8 cellular contexts compared by ENCODE assay signal in the genomic region with DNA sequence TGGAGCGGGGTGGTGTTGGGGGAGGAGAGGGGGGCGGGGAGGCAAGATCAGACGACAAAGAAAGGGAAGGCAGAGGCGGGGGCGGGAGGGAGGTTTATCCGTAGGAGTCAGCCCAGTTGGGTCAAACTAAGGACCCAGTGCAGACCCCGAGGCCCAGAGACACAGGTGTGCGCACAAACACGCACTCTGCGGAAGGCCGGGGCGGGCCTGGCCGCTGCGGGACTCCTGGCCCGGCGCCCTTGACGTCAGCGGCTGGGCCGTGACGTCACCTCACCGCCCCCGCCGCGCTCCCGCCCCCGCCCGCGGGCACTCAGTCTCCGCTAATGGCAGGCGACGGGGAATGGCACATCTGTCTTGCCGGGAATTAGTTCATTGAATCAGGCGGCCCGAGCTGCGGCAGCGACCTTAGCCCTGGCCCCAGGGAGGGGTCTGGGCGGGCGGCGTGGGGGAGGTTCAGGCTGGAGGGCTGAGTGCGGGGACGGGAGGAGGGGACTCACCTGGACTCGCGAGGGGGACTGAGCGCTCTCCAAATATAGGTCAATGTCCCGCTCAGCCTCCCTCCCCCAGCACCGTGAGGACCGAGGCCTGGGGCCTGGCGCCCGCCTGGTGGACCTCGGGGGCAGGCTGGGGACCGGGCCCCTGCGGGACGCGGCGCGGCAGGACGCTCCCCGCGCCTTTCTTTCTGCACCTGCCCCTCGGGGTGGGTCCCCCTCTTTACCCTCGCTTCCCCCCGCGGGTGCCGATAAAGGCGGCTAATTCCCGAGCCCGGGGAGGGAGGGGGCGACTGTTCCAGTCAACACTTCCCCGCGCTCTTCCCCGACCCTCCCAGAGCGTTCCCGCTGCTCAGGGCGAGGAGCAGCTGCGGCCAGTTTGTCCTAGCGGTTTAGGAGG. TPM values are rescaled to one million over a fixed set of nuclear protein-coding genes. Genes with fewer than 3 reads are reported as not detected.
DNase-seq lines count a peak whose midpoint lies in the region; ATAC-seq and TF ChIP-seq lines count a peak whose summit lies in the region.

No MANE protein-coding gene starts in this region.

- H3K27me3 Mint-ChIP-seq in GM23338 (ENCODE audit: insufficient read depth, low read depth, poor library complexity): peaks cover 63% of the 10 kb centered on the region
- peaks cover 25% of the 10 kb centered on the region for H3K27me3 Mint-ChIP-seq in activated CD4-positive, alpha-beta T cell treated with anti-CD3 and anti-CD28 coated beads for 36 hours
- peaks cover 23% of the 10 kb centered on the region for H3K27me3 Mint-ChIP-seq in stimulated activated naive CD8-positive, alpha-beta T cell treated with anti-CD3 and anti-CD28 coated beads, Interleukin-15, Interleukin-2, amounts not matched to agents 100 ng/mL and 50 ng/mL, for 24 hours

- peaks cover 34% of the 10 kb centered on the region for H3K4me1 Mint-ChIP-seq in GM23338
- H3K4me1 Mint-ChIP-seq in activated CD4-positive, alpha-beta T cell treated with anti-CD3 and anti-CD28 coated beads for 36 hours: peaks cover 10% of the 10 kb centered on the region
- H3K4me1 Mint-ChIP-seq in stimulated activated naive CD8-positive, alpha-beta T cell treated with anti-CD3 and anti-CD28 coated beads, Interleukin-15, Interleukin-2, amounts not matched to agents 100 ng/mL and 50 ng/mL, for 24 hours (ENCODE audit: low read depth): peaks cover 14% of the 10 kb centered on the region

- H3K36me3 Mint-ChIP-seq in GM23338 (ENCODE audit: low read depth): no peaks in the 10 kb centered on the region
- H3K36me3 Mint-ChIP-seq in activated CD4-positive, alpha-beta T cell treated with anti-CD3 and anti-CD28 coated beads for 36 hours (ENCODE audit: low read depth): no peaks in the 10 kb centered on the region
- no peaks in the 10 kb centered on the region for H3K36me3 Mint-ChIP-seq in stimulated activated naive CD8-positive, alpha-beta T cell treated with anti-CD3 and anti-CD28 coated beads, Interleukin-15, Interleukin-2, amounts not matched to agents 100 ng/mL and 50 ng/mL, for 24 hours (ENCODE audit: low read depth)

- no peak overlapping the region for H3K27ac Mint-ChIP-seq in GM23338
- no peak overlapping the region for H3K27ac Mint-ChIP-seq in activated CD4-positive, alpha-beta T cell treated with anti-CD3 and anti-CD28 coated beads for 36 hours
- no peak overlapping the region for H3K27ac Mint-ChIP-seq in stimulated activated naive CD8-positive, alpha-beta T cell treated with anti-CD3 and anti-CD28 coated beads, Interleukin-15, Interleukin-2, amounts not matched to agents 100 ng/mL and 50 ng/mL, for 24 hours

- no peaks in the 10 kb centered on the region for H3K9me2 ChIP-seq in GM23338 (ENCODE audit: insufficient read depth)

- no peaks in the 10 kb centered on the region for H3K9me3 Mint-ChIP-seq in GM23338
- H3K9me3 Mint-ChIP-seq in activated CD4-positive, alpha-beta T cell treated with anti-CD3 and anti-CD28 coated beads for 36 hours (ENCODE audit: low read depth): no peaks in the 10 kb centered on the region
- H3K9me3 Mint-ChIP-seq in stimulated activated naive CD8-positive, alpha-beta T cell treated with anti-CD3 and anti-CD28 coated beads, Interleukin-15, Interleukin-2, amounts not matched to agents 100 ng/mL and 50 ng/mL, for 24 hours: no peaks in the 10 kb centered on the region

- H3F3A ChIP-seq in GM23338 (replicated peaks; ENCODE audit: low read depth): no peaks in the 10 kb centered on the region; the same call in 1 of the 2 replicates

- peak overlapping the region; percentile 93 for H3K4me2 ChIP-seq in GM23338

- H3K4me1 ChIP-seq in GM23338 (ENCODE audit: insufficient read depth): peaks cover 21% of the 10 kb centered on the region; the same call in 1 of the 2 replicates
- peaks cover 11% of the 10 kb centered on the region for H3K4me1 ChIP-seq in ectodermal cell (ENCODE audit: control insufficient read depth, insufficient read depth, low read length)

- H3K9me3 ChIP-seq in ectodermal cell (ENCODE audit: control insufficient read depth, low read length): no peaks in the 10 kb centered on the region

- H3K27me3 ChIP-seq in GM23338 (ENCODE audit: insufficient read depth) (peaks cover 46% of the 10 kb centered on the region), ectodermal cell (ENCODE audit: control insufficient read depth, insufficient read depth, low read length, poor library complexity, severe bottlenecking) (peaks cover 55% of the 10 kb centered on the region)

- DNase-seq in GM23338 (ENCODE audit: low spot score) (peak; percentile 65), middle frontal gyrus (ENCODE audit: extremely low spot score, low spot score) (peak; percentile 20)
- DNase-seq in activated CD4-positive, alpha-beta T cell treated with anti-CD3 and anti-CD28 coated beads for 36 hours: peak; percentile 66

- H3K27ac ChIP-seq in GM23338 (ENCODE audit: low read depth) (no peak overlapping the region), ectodermal cell (ENCODE audit: insufficient read depth, low read depth, low read length, poor library complexity, severe bottlenecking) (no peak overlapping the region)

- peak overlapping the region; percentile 90 for H2AFZ ChIP-seq in GM23338

- TF ChIP-seq CTCF in GM23338 (conservative IDR thresholded peaks at IDR 0.05; ENCODE audit: low read depth in 2 of 2): no peak

- H3K79me2 ChIP-seq in GM23338 (replicated peaks; ENCODE audit: insufficient read depth): no peaks in the 10 kb centered on the region

- intact Hi-C loops in activated CD4-positive, alpha-beta T cell treated with anti-CD3 and anti-CD28 coated beads for 36 hours (cut with DNase I, micrococcal nuclease): loop anchor here in 1 of 2 experiments (1.0 kb wide), 1 partner anchor 19 kb away; no protein-coding TSS in a partner anchor

- WGBS in ectodermal cell, 2 experiments: 0 to 1% methylated on average over 74 to 75 of the region's 76 CpGs

- H3K4me3 ChIP-seq in GM23338 (peak overlapping the region; percentile 72), ectodermal cell (ENCODE audit: insufficient read depth, low read depth, low read length) (peak overlapping the region; percentile 34)

- POLR2A ChIA-PET in activated CD4-positive, alpha-beta T cell treated with anti-CD3 and anti-CD28 coated beads for 36 hours (lab: Charles Lee): no interaction called here

- CTCF ChIA-PET in activated CD4-positive, alpha-beta T cell treated with anti-CD3 and anti-CD28 coated beads for 36 hours (lab: Charles Lee): no interaction called here

- no peaks in the 10 kb centered on the region for H4K20me1 ChIP-seq in GM23338 (replicated peaks; ENCODE audit: insufficient read depth)

- no peaks in the 10 kb centered on the region for H3K36me3 ChIP-seq in GM23338 (ENCODE audit: insufficient read depth)
- H3K36me3 ChIP-seq in ectodermal cell (ENCODE audit: control insufficient read depth, insufficient read depth, low read length): no peaks in the 10 kb centered on the region

- peak; percentile 45 for ATAC-seq in GM23338
- peak; percentile 62 for ATAC-seq in activated CD4-positive, alpha-beta T cell treated with anti-CD3 and anti-CD28 coated beads for 36 hours
- no peak for ATAC-seq in GM21367 (IDR thresholded peaks at IDR 0.05; ENCODE audit: unreplicated experiment)
- ATAC-seq in GM18511 (IDR thresholded peaks at IDR 0.05; ENCODE audit: unreplicated experiment): no peak
- ATAC-seq in GM19023 (IDR thresholded peaks at IDR 0.05; ENCODE audit: unreplicated experiment): no peak

- H3K4me3 Mint-ChIP-seq in GM23338: peak overlapping the region; percentile 81
- peak overlapping the region; percentile 64 for H3K4me3 Mint-ChIP-seq in activated CD4-positive, alpha-beta T cell treated with anti-CD3 and anti-CD28 coated beads for 36 hours
- peak overlapping the region; percentile 48 for H3K4me3 Mint-ChIP-seq in stimulated activated naive CD8-positive, alpha-beta T cell treated with anti-CD3 and anti-CD28 coated beads, Interleukin-15, Interleukin-2, amounts not matched to agents 100 ng/mL and 50 ng/mL, for 24 hours

TF ChIP-seq in GM23338, 12 proteins besides CTCF, POLR2A, EP300 and RAD21 (continues in another document):
- no peak for TF ChIP-seq STAT1 (IDR thresholded peaks at IDR 0.05; ENCODE audit: unreplicated experiment)
- no peak for TF ChIP-seq ZNF331 (CRISPR knock-in tag; IDR thresholded peaks at IDR 0.05; ENCODE audit: low read depth)

RNA-seq across cellular contexts. Expression of a gene that starts 15.5 kb away (rescaled TPM):
- 17.5 and 18.0 TPM in 2 replicates for total RNA-seq in GM23338 (2014; rRNA removed; shearing (Covaris generic))
- 6.7 and 9.3 TPM in 2 replicates for polyA plus RNA-seq in GM23338 (2016; fragmentation: Nextera tagmentation; extraction: Ambion mirVana)
- total RNA-seq in activated CD4-positive, alpha-beta T cell treated with anti-CD3 and anti-CD28 coated beads for 36 hours: under 1 TPM; 0.19 to 0.23 TPM
- 4.2 TPM for polyA plus RNA-seq in ectodermal cell (2013, experiment 1 of 4)
- 4.5 TPM for polyA plus RNA-seq in ectodermal cell (2013, experiment 2 of 4)
- 4.7 TPM for polyA plus RNA-seq in ectodermal cell (2013, experiment 3 of 4)
- 7.1 TPM for polyA plus RNA-seq in ectodermal cell (2013, experiment 4 of 4)

RNA-seq across cellular contexts. Expression of a gene that starts 17.0 kb away (rescaled TPM):
- total RNA-seq in GM23338 (2014; rRNA removed; shearing (Covaris generic)): 0.31 TPM in 1 of 2 replicates, not detected in the other
- 0.27 TPM in 1 of 2 replicates, not detected in the other for polyA plus RNA-seq in GM23338 (2016; fragmentation: Nextera tagmentation; extraction: Ambion mirVana)
- total RNA-seq in activated CD4-positive, alpha-beta T cell treated with anti-CD3 and anti-CD28 coated beads for 36 hours: not detected
- 0.54 TPM for polyA plus RNA-seq in ectodermal cell (2013, experiment 1 of 4)
- 0.76 TPM for polyA plus RNA-seq in ectodermal cell (2013, experiment 2 of 4)
- 0.91 TPM for polyA plus RNA-seq in ectodermal cell (2013, experiment 3 of 4)
- polyA plus RNA-seq in ectodermal cell (2013, experiment 4 of 4): 0.73 TPM

RNA-seq across cellular contexts. Expression of a gene that starts 22.8 kb away (rescaled TPM):
- total RNA-seq in GM23338 (2014; rRNA removed; shearing (Covaris generic)): 0.10 TPM in 1 of 2 replicates, not detected in the other
- 0.11 TPM in 1 of 2 replicates, not detected in the other for polyA plus RNA-seq in GM23338 (2016; fragmentation: Nextera tagmentation; extraction: Ambion mirVana)
- total RNA-seq in activated CD4-positive, alpha-beta T cell treated with anti-CD3 and anti-CD28 coated beads for 36 hours: not detected
- 0.31 TPM for polyA plus RNA-seq in ectodermal cell (2013, experiment 1 of 4)
- 0.14 TPM for polyA plus RNA-seq in ectodermal cell (2013, experiment 2 of 4)
- 0.16 TPM for polyA plus RNA-seq in ectodermal cell (2013, experiment 3 of 4)
- polyA plus RNA-seq in ectodermal cell (2013, experiment 4 of 4): 0.20 TPM

RNA-seq across cellular contexts. Expression of a gene that starts 36.3 kb away (rescaled TPM):
- not detected in 2 replicates for total RNA-seq in GM23338 (2014; rRNA removed; shearing (Covaris generic))
- not detected in 2 replicates for polyA plus RNA-seq in GM23338 (2016; fragmentation: Nextera tagmentation; extraction: Ambion mirVana)
- total RNA-seq in activated CD4-positive, alpha-beta T cell treated with anti-CD3 and anti-CD28 coated beads for 36 hours: not detected
- polyA plus RNA-seq in ectodermal cell (2013, experiment 1 of 4): not detected
- polyA plus RNA-seq in ectodermal cell (2013, experiment 2 of 4): not detected
- not detected for polyA plus RNA-seq in ectodermal cell (2013, experiment 3 of 4)
- polyA plus RNA-seq in ectodermal cell (2013, experiment 4 of 4): not detected

RNA-seq across cellular contexts. Expression of a gene that starts 47.2 kb away (rescaled TPM):
- not detected in 2 replicates for total RNA-seq in GM23338 (2014; rRNA removed; shearing (Covaris generic))
- not detected in 2 replicates for polyA plus RNA-seq in GM23338 (2016; fragmentation: Nextera tagmentation; extraction: Ambion mirVana)
- total RNA-seq in activated CD4-positive, alpha-beta T cell treated with anti-CD3 and anti-CD28 coated beads for 36 hours: not detected
- polyA plus RNA-seq in ectodermal cell (2013, experiment 1 of 4): not detected
- polyA plus RNA-seq in ectodermal cell (2013, experiment 2 of 4): not detected
- polyA plus RNA-seq in ectodermal cell (2013, experiment 3 of 4): not detected
- not detected for polyA plus RNA-seq in ectodermal cell (2013, experiment 4 of 4)

Comparison
In these comparisons a context has a peak if more than half of its experiments do, and no peak if none do; other contexts are left out.
1. ATAC-seq: peak in GM23338 (single experiment) and activated CD4-positive, alpha-beta T cell treated with anti-CD3 and anti-CD28 coated beads for 36 hours (single experiment); none in GM21367 (single experiment), GM18511 (single experiment) and GM19023 (single experiment).
2. RNA of a gene that starts 15.5 kb away (total RNA-seq): 17.5 to 18.0 TPM in GM23338; 0.19 to 0.23 TPM in activated CD4-positive, alpha-beta T cell treated with anti-CD3 and anti-CD28 coated beads for 36 hours; every median in the first group is over 10 times any median in the second.
3. Peak in every context shown above with its lines, with median percentiles within 50 percentile points of each other: DNase-seq and H3K4me3 Mint-ChIP-seq.